Comparison of ENCODE assay signal across 12 cellular contexts in the genomic region with DNA sequence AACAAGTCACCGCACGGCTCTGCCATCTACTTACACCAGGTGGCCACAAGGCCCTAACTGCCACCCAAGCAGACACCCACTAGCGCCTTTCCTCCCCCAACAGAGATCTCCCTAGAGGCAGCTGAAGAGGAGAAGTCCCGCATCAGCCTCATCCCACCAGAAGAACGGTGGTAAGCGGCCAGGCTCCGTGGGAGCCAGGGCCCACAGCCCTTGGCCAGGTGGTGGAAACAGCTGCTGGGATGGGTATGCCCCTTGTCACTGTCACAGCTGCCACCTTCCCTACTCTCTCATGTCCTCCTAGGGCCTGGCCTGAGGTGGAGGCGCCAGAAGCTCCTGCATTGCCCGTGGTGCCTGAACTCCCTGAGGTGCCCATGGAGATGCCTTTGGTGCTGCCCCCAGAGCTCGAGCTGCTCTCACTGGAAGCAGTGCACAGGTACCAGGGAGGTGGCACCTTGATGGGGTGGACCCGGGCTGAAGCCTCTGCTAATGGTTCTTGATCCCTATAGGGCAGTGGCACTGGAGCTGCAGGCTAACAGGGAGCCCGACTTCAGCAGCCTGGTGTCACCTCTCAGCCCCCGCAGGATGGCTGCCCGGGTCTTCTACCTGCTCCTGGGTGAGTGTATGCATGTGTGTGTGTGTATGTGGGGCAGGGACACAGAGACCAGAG. TPM values are rescaled to one million over a fixed set of nuclear protein-coding genes. Genes with fewer than 3 reads are reported as not detected.
DNase-seq lines count a peak whose midpoint lies in the region; ATAC-seq and TF ChIP-seq lines count a peak whose summit lies in the region.
"Had no signal": no experiment of that assay in that cellular context is flagged by ENCODE, and none has a peak within 500 bp of the region (broad histone marks: within the 10 kb centered on the region; RNA-seq: fewer than 3 reads in every experiment).

No MANE protein-coding gene starts in this region.

- H3K36me3 Mint-ChIP-seq in GM23338 (ENCODE audit: low read depth), result peaks cover 64% of the 10 kb centered on the region
- peaks cover 4% of the 10 kb centered on the region for H3K36me3 Mint-ChIP-seq in activated naive CD8-positive, alpha-beta T cell treated with anti-CD3 and anti-CD28 coated beads for 36 hours
- H3K36me3 Mint-ChIP-seq in stimulated activated memory B cell treated with anti-CD40 and anti-IgM and Interleukin-4, amounts not matched to agents 10 μg/mL and 1 μg/mL and 100 μg/mL, for 72 hours, result peaks cover 71% of the 10 kb centered on the region

- no peaks in the 10 kb centered on the region for H3K4me1 ChIP-seq in GM23338 (ENCODE audit: insufficient read depth)
- peaks cover 0 to 10% of the 10 kb centered on the region in 2 donors for H3K4me1 ChIP-seq in right atrium auricular region

- peak overlapping the region; percentile 78 for H3K27ac Mint-ChIP-seq in GM23338
- H3K27ac Mint-ChIP-seq in activated naive CD8-positive, alpha-beta T cell treated with anti-CD3 and anti-CD28 coated beads for 36 hours, result peak overlapping the region; percentile 35
- H3K27ac Mint-ChIP-seq in stimulated activated memory B cell treated with anti-CD40 and anti-IgM and Interleukin-4, amounts not matched to agents 10 μg/mL and 1 μg/mL and 100 μg/mL, for 72 hours, result peak overlapping the region; percentile 38

- H3K9me2 ChIP-seq in GM23338 (ENCODE audit: insufficient read depth), result no peaks in the 10 kb centered on the region

- ATAC-seq in GM23338, result no peak
- ATAC-seq in stimulated activated memory B cell treated with anti-CD40 and anti-IgM and Interleukin-4, amounts not matched to agents 10 μg/mL and 1 μg/mL and 100 μg/mL, for 72 hours, result no peak

- no peak for DNase-seq in GM23338 (ENCODE audit: low spot score)
- no peak for DNase-seq in activated naive CD8-positive, alpha-beta T cell treated with anti-CD3 and anti-CD28 coated beads for 36 hours
- DNase-seq in right atrium auricular region (ENCODE audit: low spot score), result no peak
- DNase-seq in kidney glomerular epithelial cell (lab: John Stamatoyannopoulos, UW), result no peak
- DNase-seq in NCI-H2029 treated with DMSO at 0.1 percent for 48 hours (lab: John Stamatoyannopoulos, UW), result no peak
- DNase-seq in stimulated activated CD4-positive, alpha-beta T cell treated with anti-CD3 and anti-CD28 coated beads, Interleukin-15, amount 100 ng/mL, for 24 hours, result no peak
- DNase-seq: mucosa of descending colon; NCI-H1092; NK-92 treated with Interleukin-12 subunit alpha and Interleukin-12 subunit beta, amount 100 ng/mL, for 24 hours; stimulated activated CD4-positive, alpha-beta T cell treated with anti-CD3 and anti-CD28 coated beads, Interleukin-2, amount 100 ng/mL, for 24 hours; trophoblast cell had no signal

- H3K27me3 Mint-ChIP-seq in GM23338 (ENCODE audit: insufficient read depth, low read depth, poor library complexity), result peaks cover 26% of the 10 kb centered on the region
- H3K27me3 Mint-ChIP-seq in activated naive CD8-positive, alpha-beta T cell treated with anti-CD3 and anti-CD28 coated beads for 36 hours, result no peaks in the 10 kb centered on the region
- no peaks in the 10 kb centered on the region for H3K27me3 Mint-ChIP-seq in stimulated activated memory B cell treated with anti-CD40 and anti-IgM and Interleukin-4, amounts not matched to agents 10 μg/mL and 1 μg/mL and 100 μg/mL, for 72 hours

- H3K4me3 Mint-ChIP-seq in GM23338, result no peak overlapping the region
- H3K4me3 Mint-ChIP-seq in activated naive CD8-positive, alpha-beta T cell treated with anti-CD3 and anti-CD28 coated beads for 36 hours, result no peak overlapping the region
- H3K4me3 Mint-ChIP-seq in stimulated activated memory B cell treated with anti-CD40 and anti-IgM and Interleukin-4, amounts not matched to agents 10 μg/mL and 1 μg/mL and 100 μg/mL, for 72 hours, result no peak overlapping the region

- H4K20me1 ChIP-seq in GM23338 (replicated peaks; ENCODE audit: insufficient read depth), result no peaks in the 10 kb centered on the region; the same call in none of the 2 replicates

- H3K27me3 ChIP-seq in GM23338 (ENCODE audit: insufficient read depth) (no peaks in the 10 kb centered on the region), right atrium auricular region (no peaks in the 10 kb centered on the region)

- no peaks in the 10 kb centered on the region for H3F3A ChIP-seq in GM23338 (replicated peaks; ENCODE audit: low read depth)

- no peak overlapping the region for H2AFZ ChIP-seq in GM23338

- H3K9me3 ChIP-seq in right atrium auricular region, result no peaks in the 10 kb centered on the region
- H3K9me3 ChIP-seq: mucosa of descending colon had no signal

- H3K36me3 ChIP-seq in GM23338 (ENCODE audit: insufficient read depth), result no peaks in the 10 kb centered on the region; the same call in 1 of the 2 replicates
- H3K36me3 ChIP-seq in right atrium auricular region, result peaks cover 35% of the 10 kb centered on the region

- H3K27ac ChIP-seq in GM23338 (ENCODE audit: low read depth) (no peak overlapping the region), right atrium auricular region (peak overlapping the region; percentile 48)

- H3K9me3 Mint-ChIP-seq in GM23338, result peaks cover 3% of the 10 kb centered on the region; the same call in 2 of the 3 replicates
- no peaks in the 10 kb centered on the region for H3K9me3 Mint-ChIP-seq in activated naive CD8-positive, alpha-beta T cell treated with anti-CD3 and anti-CD28 coated beads for 36 hours
- H3K9me3 Mint-ChIP-seq in stimulated activated memory B cell treated with anti-CD40 and anti-IgM and Interleukin-4, amounts not matched to agents 10 μg/mL and 1 μg/mL and 100 μg/mL, for 72 hours, result no peaks in the 10 kb centered on the region

- TF ChIP-seq CTCF in GM23338 (conservative IDR thresholded peaks at IDR 0.05; ENCODE audit: low read depth in 2 of 2) (no peak), right atrium auricular region (IDR thresholded peaks at IDR 0.05) (no peak)

- no peak overlapping the region for H3K4me2 ChIP-seq in GM23338

- no peaks in the 10 kb centered on the region for H3K79me2 ChIP-seq in GM23338 (replicated peaks; ENCODE audit: insufficient read depth)

- H3K4me3 ChIP-seq in GM23338, result no peak overlapping the region
- no peak overlapping the region for H3K4me3 ChIP-seq in right atrium auricular region
- H3K4me3 ChIP-seq: mucosa of descending colon had no signal

- H3K4me1 Mint-ChIP-seq in GM23338, result no peaks in the 10 kb centered on the region
- H3K4me1 Mint-ChIP-seq in activated naive CD8-positive, alpha-beta T cell treated with anti-CD3 and anti-CD28 coated beads for 36 hours, result peaks cover 10% of the 10 kb centered on the region
- peaks cover 14% of the 10 kb centered on the region for H3K4me1 Mint-ChIP-seq in stimulated activated memory B cell treated with anti-CD40 and anti-IgM and Interleukin-4, amounts not matched to agents 10 μg/mL and 1 μg/mL and 100 μg/mL, for 72 hours

TF ChIP-seq in GM23338, 12 proteins besides CTCF, POLR2A, EP300 and RAD21 (continues in another document):
- TF ChIP-seq POLR2AphosphoS5 (IDR thresholded peaks at IDR 0.05; ENCODE audit: low read depth) (no peak), ZNF114 (CRISPR knock-in tag; IDR thresholded peaks at IDR 0.05) (no peak), EZH2 (IDR thresholded peaks at IDR 0.05; ENCODE audit: low read depth, unreplicated experiment) (no peak), CREB1 (CRISPR knock-in tag; IDR thresholded peaks at IDR 0.05; ENCODE audit: low read depth) (no peak), ETS1 (IDR thresholded peaks at IDR 0.05) (no peak), ZNF331 (CRISPR knock-in tag; IDR thresholded peaks at IDR 0.05; ENCODE audit: low read depth) (no peak)

RNA-seq across cellular contexts. Expression of gene REC8, which starts 7.5 kb away (rescaled TPM):
- 23.6 and 25.7 TPM in 2 replicates for total RNA-seq in GM23338 (2014; rRNA removed; shearing (Covaris generic))
- 36.8 and 38.8 TPM in 2 replicates for polyA plus RNA-seq in GM23338 (2016; fragmentation: Nextera tagmentation; extraction: Ambion mirVana)
- total RNA-seq in activated naive CD8-positive, alpha-beta T cell treated with anti-CD3 and anti-CD28 coated beads for 36 hours, result 10 to 100 TPM; 28.9 to 29.2 TPM
- total RNA-seq in right atrium auricular region, result 1 to 10 TPM; 3.8 to 5.6 TPM

RNA-seq across cellular contexts. Expression of gene IPO4, which starts 9.2 kb away (rescaled TPM):
- total RNA-seq in GM23338 (2014; rRNA removed; shearing (Covaris generic)), result 84.2 and 105 TPM in 2 replicates
- 34.2 and 34.3 TPM in 2 replicates for polyA plus RNA-seq in GM23338 (2016; fragmentation: Nextera tagmentation; extraction: Ambion mirVana)
- total RNA-seq in activated naive CD8-positive, alpha-beta T cell treated with anti-CD3 and anti-CD28 coated beads for 36 hours, result 100 to 1,000 TPM; 152 to 161 TPM
- 10 to 100 TPM; 12.1 to 15.7 TPM for total RNA-seq in right atrium auricular region

RNA-seq across cellular contexts. Expression of gene TM9SF1, which starts 15.8 kb away (rescaled TPM):
- 25.6 and 27.5 TPM in 2 replicates for total RNA-seq in GM23338 (2014; rRNA removed; shearing (Covaris generic))
- polyA plus RNA-seq in GM23338 (2016; fragmentation: Nextera tagmentation; extraction: Ambion mirVana), result 10.7 and 12.6 TPM in 2 replicates
- total RNA-seq in activated naive CD8-positive, alpha-beta T cell treated with anti-CD3 and anti-CD28 coated beads for 36 hours, result 10 to 100 TPM; 20.7 to 22.5 TPM
- 10 to 100 TPM; 23.5 to 42.7 TPM for total RNA-seq in right atrium auricular region

RNA-seq across cellular contexts. Expression of gene IRF9, which starts 18.4 kb away (rescaled TPM):
- total RNA-seq in GM23338 (2014; rRNA removed; shearing (Covaris generic)), result 8.2 and 9.2 TPM in 2 replicates
- polyA plus RNA-seq in GM23338 (2016; fragmentation: Nextera tagmentation; extraction: Ambion mirVana), result 8.4 and 11.1 TPM in 2 replicates
- 100 to 1,000 TPM; 133 to 136 TPM for total RNA-seq in activated naive CD8-positive, alpha-beta T cell treated with anti-CD3 and anti-CD28 coated beads for 36 hours
- 10 to 100 TPM; 29.2 to 33.1 TPM for total RNA-seq in right atrium auricular region

RNA-seq across cellular contexts. Expression of gene TSSK4, which starts 26.1 kb away (rescaled TPM):
- total RNA-seq in GM23338 (2014; rRNA removed; shearing (Covaris generic)), result 0.66 and 1.0 TPM in 2 replicates
- polyA plus RNA-seq in GM23338 (2016; fragmentation: Nextera tagmentation; extraction: Ambion mirVana), result 0.70 and 0.84 TPM in 2 replicates
- not detected for total RNA-seq in activated naive CD8-positive, alpha-beta T cell treated with anti-CD3 and anti-CD28 coated beads for 36 hours
- total RNA-seq in right atrium auricular region, result not detected
